15 cellular contexts compared by ENCODE assay signal in the genomic region with DNA sequence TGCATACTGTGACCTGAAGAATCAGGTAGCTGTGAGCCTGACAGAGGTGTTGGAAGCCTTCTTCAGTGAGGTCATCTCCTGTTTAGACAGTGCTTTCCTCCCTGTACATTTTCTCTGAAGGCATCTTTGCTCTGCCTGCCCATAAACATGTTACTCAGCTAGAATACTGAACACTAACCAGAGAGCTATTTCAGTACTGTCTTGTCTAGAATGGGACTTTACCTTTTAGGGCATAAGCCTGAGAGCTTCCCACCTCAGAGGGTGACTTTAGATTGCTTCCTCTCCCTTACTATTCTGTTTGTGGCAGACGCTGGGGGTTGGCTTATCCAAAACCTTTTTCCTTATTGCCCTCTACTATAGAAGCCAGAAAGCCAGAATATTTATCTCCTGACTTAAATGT. TPM values are rescaled to one million over a fixed set of nuclear protein-coding genes. Genes with fewer than 3 reads are reported as not detected.
DNase-seq lines count a peak whose midpoint lies in the region; ATAC-seq and TF ChIP-seq lines count a peak whose summit lies in the region.
"Had no signal": no experiment of that assay in that cellular context is flagged by ENCODE, and none has a peak within 500 bp of the region (broad histone marks: within the 10 kb centered on the region; RNA-seq: fewer than 3 reads in every experiment).

No MANE protein-coding gene starts in this region.

- dilution Hi-C loops in IMR-90 (cut with HindIII; ENCODE audit: low sequenced_read_pairs, unreplicated experiment): no loop called here

- peaks cover 13% of the 10 kb centered on the region for H3K4me1 ChIP-seq in IMR-90 (ENCODE audit: control insufficient read depth, insufficient read depth, low read length)
- H3K4me1 ChIP-seq in smooth muscle cell (ENCODE audit: low read depth): no peaks in the 10 kb centered on the region
- H3K4me1 ChIP-seq: tibial artery had no signal

- peak overlapping the region; percentile 64; the same call in 1 of the 2 replicates for H4K91ac ChIP-seq in IMR-90 (ENCODE audit: insufficient read depth, low read depth, low read length)

- CTCF ChIA-PET in IMR-90 (lab: Yijun Ruan, JAX): interaction anchor here (1.3 kb wide), 1 partner anchor 128 kb away, joined by 5 read pairs; no protein-coding TSS in a partner anchor
- CTCF ChIA-PET in Calu3 (lab: Charles Lee): no interaction called here

- no peaks in the 10 kb centered on the region for H3K36me3 ChIP-seq in IMR-90 (ENCODE audit: control insufficient read depth, insufficient read depth, low read length)
- no peaks in the 10 kb centered on the region for H3K36me3 ChIP-seq in smooth muscle cell (ENCODE audit: low read depth)
- H3K36me3 ChIP-seq: tibial artery had no signal

- no peak overlapping the region for H3K23ac ChIP-seq in IMR-90 (ENCODE audit: low read depth, low read length)

- H3K9me1 ChIP-seq in IMR-90 (ENCODE audit: insufficient read depth, low read length): peaks cover 10% of the 10 kb centered on the region

- no peak for TF ChIP-seq POLR2A in IMR-90 (IDR thresholded peaks at IDR 0.05; ENCODE audit: low read depth, low read length)

- no peaks in the 10 kb centered on the region for H3K79me1 ChIP-seq in IMR-90 (ENCODE audit: low read depth in 1 of 2, low read length in 2 of 2)

- H3K56ac ChIP-seq in IMR-90 (ENCODE audit: extremely low read depth, insufficient read depth, low read length): no peak overlapping the region

- H3K9me3 Mint-ChIP-seq in activated T-cell treated with anti-CD3 and anti-CD28 coated beads, Interleukin-2, amount 50 U/mL, for 72 hours: no peaks in the 10 kb centered on the region
- no peaks in the 10 kb centered on the region for H3K9me3 Mint-ChIP-seq in activated T-cell treated with anti-CD3 and anti-CD28 coated beads, Interleukin-2, amount 50 U/mL, for 4 hours
- H3K9me3 Mint-ChIP-seq in endothelial cell (ENCODE audit: unreplicated experiment) (no peaks in the 10 kb centered on the region), Calu3 (ENCODE audit: low read depth, unreplicated experiment) (no peaks in the 10 kb centered on the region)
- H3K9me3 Mint-ChIP-seq: activated CD4-positive, alpha-beta memory T cell treated with anti-CD3 and anti-CD28 coated beads for 36 hours; activated naive CD4-positive, alpha-beta T cell treated with anti-CD3 and anti-CD28 coated beads, Interleukin-2, amount 50 U/mL, for 72 hours had no signal

- POLR2A ChIA-PET in IMR-90 (lab: Charles Lee; ENCODE audit: unreplicated experiment): no interaction called here

- BruUV-seq in IMR-90 (replicated peaks; lab: Mats Ljungman, UMichigan) (no TSS peak), Calu3 (replicated peaks; lab: Mats Ljungman, UMichigan) (no TSS peak)

- H2BK15ac ChIP-seq in IMR-90 (ENCODE audit: low read depth, low read length): peak overlapping the region; percentile 35; the same call in 2 of the 3 replicates

- in situ Hi-C loops in IMR-90 (cut with MboI; ENCODE audit: low sequenced_read_pairs): no loop called here

- no peak overlapping the region for H3K4me3 Mint-ChIP-seq in activated T-cell treated with anti-CD3 and anti-CD28 coated beads, Interleukin-2, amount 50 U/mL, for 72 hours
- H3K4me3 Mint-ChIP-seq in activated T-cell treated with anti-CD3 and anti-CD28 coated beads, Interleukin-2, amount 50 U/mL, for 4 hours: no peak overlapping the region
- H3K4me3 Mint-ChIP-seq in endothelial cell (ENCODE audit: unreplicated experiment): no peak overlapping the region
- H3K4me3 Mint-ChIP-seq in Calu3 (ENCODE audit: low read depth, unreplicated experiment): no peak overlapping the region
- H3K4me3 Mint-ChIP-seq: activated CD4-positive, alpha-beta memory T cell treated with anti-CD3 and anti-CD28 coated beads for 36 hours had no signal

- no peak for DNase-seq in activated T-cell treated with anti-CD3 and anti-CD28 coated beads, Interleukin-2, amount 50 U/mL, for 72 hours
- no peak for DNase-seq in activated T-cell treated with anti-CD3 and anti-CD28 coated beads, Interleukin-2, amount 50 U/mL, for 4 hours
- DNase-seq in IMR-90 (peak; percentile 44), smooth muscle cell (lab: John Stamatoyannopoulos, UW; ENCODE audit: unreplicated experiment) (no peak), endothelial cell (ENCODE audit: low spot score) (no peak), Calu3 (no peak)
- DNase-seq in stimulated activated CD4-positive, alpha-beta T cell treated with anti-CD3 and anti-CD28 coated beads, Interleukin-2, amount 100 ng/mL, for 24 hours: no peak
- DNase-seq: activated CD4-positive, alpha-beta memory T cell treated with anti-CD3 and anti-CD28 coated beads for 36 hours; NCI-H2107; NK-92 treated with Interleukin-12 subunit alpha and Interleukin-12 subunit beta, amount 100 ng/mL, for 24 hours; SW 1271; tibial artery had no signal

- H2AFZ ChIP-seq in IMR-90 (replicated peaks; ENCODE audit: low read length, poor library complexity) (peak overlapping the region; percentile 74), smooth muscle cell (ENCODE audit: low read depth) (peak overlapping the region; percentile 47)

- H3K27me3 ChIP-seq in IMR-90 (ENCODE audit: control insufficient read depth, insufficient read depth, low read length): no peaks in the 10 kb centered on the region
- no peaks in the 10 kb centered on the region for H3K27me3 ChIP-seq in smooth muscle cell (ENCODE audit: low read depth)
- H3K27me3 ChIP-seq: tibial artery had no signal

- H3K4me3 ChIP-seq in IMR-90 (ENCODE audit: insufficient read depth, low read depth, low read length) (no peak overlapping the region), smooth muscle cell (no peak overlapping the region)
- H3K4me3 ChIP-seq: K562, tibial artery had no signal

- H2AK5ac ChIP-seq in IMR-90 (ENCODE audit: low read depth, low read length): no peak overlapping the region

- no CpG with 5 or more reads among the region's 1 CpG for whole genome bisulfite sequencing in IMR-90 (ENCODE audit: extremely low coverage in 2 of 2, insufficient read length in 1 of 2), 2 experiments
- WGBS in smooth muscle cell (ENCODE audit: low lambda C conversion rate): 46% methylated on average over 1 of the region's 1 CpG

- peak; percentile 25 to 59 for ATAC-seq in activated T-cell treated with anti-CD3 and anti-CD28 coated beads, Interleukin-2, amount 50 U/mL, for 72 hours (replicated peaks in 1 of 2)
- no peak for ATAC-seq in activated T-cell treated with anti-CD3 and anti-CD28 coated beads, Interleukin-2, amount 50 U/mL, for 4 hours
- ATAC-seq in HG02610 (IDR thresholded peaks at IDR 0.05; ENCODE audit: unreplicated experiment): peak; percentile 80
- ATAC-seq in IMR-90 (ENCODE audit: low read depth): peak; percentile 62
- ATAC-seq: K562 had no signal

- H3K9me3 ChIP-seq in IMR-90 (ENCODE audit: control insufficient read depth, insufficient read depth, low read length) (no peaks in the 10 kb centered on the region), smooth muscle cell (replicated peaks; ENCODE audit: low read depth) (no peaks in the 10 kb centered on the region)
- H3K9me3 ChIP-seq: tibial artery had no signal

- no peak overlapping the region for H4K5ac ChIP-seq in IMR-90 (ENCODE audit: low read depth, low read length)

- H3K27ac ChIP-seq in IMR-90 (ENCODE audit: insufficient read depth, low read length) (no peak overlapping the region), smooth muscle cell (ENCODE audit: low read depth) (peak overlapping the region; percentile 54)
- H3K27ac ChIP-seq: tibial artery had no signal

- no peaks in the 10 kb centered on the region for H4K20me1 ChIP-seq in IMR-90 (ENCODE audit: insufficient read depth, low read length)
- no peaks in the 10 kb centered on the region for H4K20me1 ChIP-seq in smooth muscle cell (ENCODE audit: low read depth)

- no peak overlapping the region; the same call in 1 of the 2 replicates for H3K4me2 ChIP-seq in IMR-90 (ENCODE audit: low read depth, low read length)
- no peak overlapping the region for H3K4me2 ChIP-seq in smooth muscle cell

- peak overlapping the region; percentile 52; the same call in 1 of the 2 replicates for H3K4ac ChIP-seq in IMR-90 (ENCODE audit: low read depth, low read length)

- H3K9ac ChIP-seq in IMR-90 (ENCODE audit: low read depth, low read length): no peak overlapping the region
- no peak overlapping the region for H3K9ac ChIP-seq in smooth muscle cell (ENCODE audit: low read depth)

- peak overlapping the region; percentile 72; the same call in 1 of the 2 replicates for H2BK120ac ChIP-seq in IMR-90 (ENCODE audit: low read depth, low read length)

- H4K8ac ChIP-seq in IMR-90 (ENCODE audit: low read depth in 2 of 2, low read length in 2 of 2): peak overlapping the region in 1 of 2 experiments; percentile 61; a peak in 2 of 4 replicates

- TF ChIP-seq CTCF in IMR-90 (conservative IDR thresholded peaks at IDR 0.05; ENCODE audit: low read depth, low read length): no peak
- no peak for TF ChIP-seq CTCF in smooth muscle cell (IDR thresholded peaks at IDR 0.05; ENCODE audit: borderline replicate concordance, insufficient read depth, poor library complexity, severe bottlenecking)
- TF ChIP-seq CTCF in endothelial cell (IDR thresholded peaks at IDR 0.05; ENCODE audit: unreplicated experiment): no peak
- TF ChIP-seq CTCF in Calu3 (IDR thresholded peaks at IDR 0.05; ENCODE audit: unreplicated experiment): no peak

- H3K18ac ChIP-seq in IMR-90 (ENCODE audit: low read depth, low read length): peak overlapping the region; percentile 10; the same call in 1 of the 2 replicates

- no peak for TF ChIP-seq RAD21 in IMR-90 (IDR thresholded peaks at IDR 0.05; ENCODE audit: low read length)

- H3K27ac Mint-ChIP-seq in activated T-cell treated with anti-CD3 and anti-CD28 coated beads, Interleukin-2, amount 50 U/mL, for 72 hours: no peak overlapping the region
- H3K27ac Mint-ChIP-seq in endothelial cell (ENCODE audit: unreplicated experiment) (no peak overlapping the region), Calu3 (ENCODE audit: unreplicated experiment) (no peak overlapping the region)
- H3K27ac Mint-ChIP-seq: activated CD4-positive, alpha-beta memory T cell treated with anti-CD3 and anti-CD28 coated beads for 36 hours; activated naive CD4-positive, alpha-beta T cell treated with anti-CD3 and anti-CD28 coated beads, Interleukin-2, amount 50 U/mL, for 72 hours had no signal

- peak overlapping the region; percentile 54; the same call in 1 of the 2 replicates for H3K14ac ChIP-seq in IMR-90 (replicated peaks; ENCODE audit: low read depth, low read length)

- H3F3A ChIP-seq in smooth muscle cell (ENCODE audit: low read depth): no peaks in the 10 kb centered on the region

- peaks cover 2% of the 10 kb centered on the region for H3K27me3 Mint-ChIP-seq in activated T-cell treated with anti-CD3 and anti-CD28 coated beads, Interleukin-2, amount 50 U/mL, for 72 hours (ENCODE audit: low read depth)
- no peaks in the 10 kb centered on the region for H3K27me3 Mint-ChIP-seq in activated T-cell treated with anti-CD3 and anti-CD28 coated beads, Interleukin-2, amount 50 U/mL, for 4 hours (ENCODE audit: low read depth)
- H3K27me3 Mint-ChIP-seq in endothelial cell (ENCODE audit: unreplicated experiment) (peaks cover 1% of the 10 kb centered on the region), Calu3 (ENCODE audit: unreplicated experiment) (peaks cover 5% of the 10 kb centered on the region)
- H3K27me3 Mint-ChIP-seq: activated CD4-positive, alpha-beta memory T cell treated with anti-CD3 and anti-CD28 coated beads for 36 hours had no signal

- intact Hi-C loops in IMR-90 (cut with micrococcal nuclease) (no loop called here), Calu3 (cut with micrococcal nuclease; ENCODE audit: unreplicated experiment) (no loop called here)

- H2BK20ac ChIP-seq in IMR-90 (ENCODE audit: low read depth, low read length): peak overlapping the region; percentile 54; the same call in 1 of the 2 replicates

- H2AK9ac ChIP-seq in IMR-90 (replicated peaks; ENCODE audit: low read depth, low read length, poor library complexity): no peak overlapping the region

- peaks cover 11% of the 10 kb centered on the region for H3K4me1 Mint-ChIP-seq in activated T-cell treated with anti-CD3 and anti-CD28 coated beads, Interleukin-2, amount 50 U/mL, for 72 hours (ENCODE audit: low read depth)
- no peaks in the 10 kb centered on the region for H3K4me1 Mint-ChIP-seq in activated T-cell treated with anti-CD3 and anti-CD28 coated beads, Interleukin-2, amount 50 U/mL, for 4 hours (ENCODE audit: low read depth)
- H3K4me1 Mint-ChIP-seq in endothelial cell (ENCODE audit: unreplicated experiment): peaks cover 10% of the 10 kb centered on the region
- peaks cover 13% of the 10 kb centered on the region for H3K4me1 Mint-ChIP-seq in Calu3 (ENCODE audit: low read depth, unreplicated experiment)

- no peaks in the 10 kb centered on the region for H3K36me3 Mint-ChIP-seq in activated T-cell treated with anti-CD3 and anti-CD28 coated beads, Interleukin-2, amount 50 U/mL, for 72 hours (ENCODE audit: insufficient read depth in 2 of 2)
- H3K36me3 Mint-ChIP-seq in activated T-cell treated with anti-CD3 and anti-CD28 coated beads, Interleukin-2, amount 50 U/mL, for 4 hours (ENCODE audit: insufficient read depth): no peaks in the 10 kb centered on the region
- peaks cover under 1% of the 10 kb centered on the region for H3K36me3 Mint-ChIP-seq in endothelial cell (ENCODE audit: low read depth, unreplicated experiment)
- no peaks in the 10 kb centered on the region for H3K36me3 Mint-ChIP-seq in Calu3 (ENCODE audit: insufficient read depth, unreplicated experiment)
- H3K36me3 Mint-ChIP-seq: activated CD4-positive, alpha-beta memory T cell treated with anti-CD3 and anti-CD28 coated beads for 36 hours; activated naive CD4-positive, alpha-beta T cell treated with anti-CD3 and anti-CD28 coated beads, Interleukin-2, amount 50 U/mL, for 72 hours had no signal

- H2BK5ac ChIP-seq in IMR-90 (ENCODE audit: low read depth, low read length, poor library complexity, severe bottlenecking): peak overlapping the region; percentile 72

- no peaks in the 10 kb centered on the region for H3K79me2 ChIP-seq in smooth muscle cell (ENCODE audit: low read depth)

RNA-seq across cellular contexts. Expression of a gene that starts 23.3 kb away (rescaled TPM):
- 10 to 100 TPM; 16.4 to 20.3 TPM for total RNA-seq in activated T-cell treated with anti-CD3 and anti-CD28 coated beads, Interleukin-2, amount 50 U/mL, for 72 hours
- total RNA-seq in activated T-cell treated with anti-CD3 and anti-CD28 coated beads, Interleukin-2, amount 50 U/mL, for 4 hours: 10 to 100 TPM; 30.0 to 32.0 (median 31.2) TPM
- total RNA-seq in IMR-90 (2012; rRNA removed): 4.5 and 10.0 TPM in 2 replicates
- polyA plus RNA-seq in IMR-90 (2012; rRNA removed): 13.1 and 17.0 TPM in 2 replicates
- polyA plus RNA-seq in IMR-90 (2012; cell fraction: cytosol; rRNA removed): 3.3 and 3.7 TPM in 2 replicates
- 8.9 and 23.9 TPM in 2 replicates for polyA plus RNA-seq in IMR-90 (2012; cell fraction: nucleus; rRNA removed; ENCODE audit: low replicate concordance)
- total RNA-seq in smooth muscle cell: 11.3 and 12.8 TPM in 2 replicates
- 7.7 and 11.9 TPM in 2 replicates for polyA plus RNA-seq in smooth muscle cell
- total RNA-seq in endothelial cell (ENCODE audit: unreplicated experiment): 36.5 TPM
- total RNA-seq in Calu3 (2022): 32.4 and 33.4 TPM in 2 replicates

Comparison
In these comparisons a context has a peak if more than half of its experiments do, and no peak if none do; other contexts are left out.
1. ATAC-seq: peak in activated T-cell treated with anti-CD3 and anti-CD28 coated beads, Interleukin-2, amount 50 U/mL, for 72 hours (2 of 2), HG02610 (single experiment) and IMR-90 (single experiment); none in activated T-cell treated with anti-CD3 and anti-CD28 coated beads, Interleukin-2, amount 50 U/mL, for 4 hours (0 of 2).